In the genomic region with DNA sequence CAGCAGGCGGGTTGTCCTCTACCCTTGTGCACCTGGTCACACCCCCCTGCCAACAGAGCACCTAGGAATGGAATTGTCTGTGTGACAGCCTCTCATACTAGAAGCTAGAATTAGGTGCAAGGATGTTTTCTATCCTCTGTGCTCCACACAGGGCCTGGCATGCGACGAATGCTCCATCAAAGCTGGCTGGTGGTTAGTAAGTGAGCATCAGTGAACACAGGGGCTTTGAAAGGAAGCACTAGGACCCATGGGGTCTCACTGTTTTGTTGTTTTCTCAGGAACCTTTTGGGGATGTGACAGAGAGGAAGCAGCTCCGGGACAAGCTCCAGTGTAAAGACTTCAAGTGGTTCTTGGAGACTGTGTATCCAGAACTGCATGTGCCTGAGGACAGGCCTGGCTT, we compare ENCODE assay signal across 27 cellular contexts.
"Had no signal": no experiment of that assay in that cellular context is flagged by ENCODE, and none has a peak within 500 bp of the region (broad histone marks: within the 10 kb centered on the region; RNA-seq: fewer than 3 reads in every experiment).

No MANE protein-coding gene starts in this region.

- DNase-seq: activated B cell treated with CpG ODN at 0.5 μM for 24 hours; activated CD4-positive, alpha-beta memory T cell treated with anti-CD3 and anti-CD28 coated beads for 36 hours; activated CD4-positive, alpha-beta T cell treated with anti-CD3 and anti-CD28 coated beads for 4 hours; activated CD4-positive, alpha-beta T cell treated with anti-CD3 and anti-CD28 coated beads, Interleukin-2, amount 10 ng/mL, durations not matched to agents 24 days and 14 days; activated CD4-positive, alpha-beta T cell treated with anti-CD3 and anti-CD28 coated beads, Interleukin-2, amount 50 U/mL, for 1 hour; activated CD4-positive, alpha-beta T cell treated with anti-CD3 and anti-CD28 coated beads, Interleukin-2, amount 50 U/mL, for 4 hours; activated CD4-positive, CD25-positive, alpha-beta regulatory T cell treated with anti-CD3 and anti-CD28 coated beads, Interleukin-2, amount 50 U/mL, for 72 hours; activated CD8-positive, alpha-beta memory T cell treated with anti-CD3 and anti-CD28 coated beads, Interleukin-2, amount 50 U/mL, for 4 hours; activated CD8-positive, alpha-beta T cell treated with anti-CD3 and anti-CD28 coated beads for 36 hours; activated gamma-delta T cell; activated naive CD4-positive, alpha-beta T cell treated with anti-CD3 and anti-CD28 coated beads, Interleukin-2, amount 10 ng/mL, durations not matched to agents 7 days and 5 days; activated naive CD4-positive, alpha-beta T cell treated with Interleukin-2 at 50 U/mL for 16 hours; activated naive CD8-positive, alpha-beta T cell treated with anti-CD3 and anti-CD28 coated beads, Interleukin-2, amount 10 ng/mL, durations not matched to agents 7 days and 5 days; activated naive CD8-positive, alpha-beta T cell treated with anti-CD3 and anti-CD28 coated beads, Interleukin-2, amount 50 U/mL, for 24 hours; activated T-cell treated with anti-CD3 and anti-CD28 coated beads for 4 hours; activated T-cell treated with anti-CD3 and anti-CD28 coated beads, Interleukin-2, amount 50 U/mL, for 1 hour; activated T-cell treated with anti-CD3 and anti-CD28 coated beads, Interleukin-2, amount 50 U/mL, for 4 hours; activated T-cell treated with anti-CD3 and anti-CD28 coated beads, Interleukin-2, amount 50 U/mL, for 72 hours; amygdala; anterior cingulate cortex; cerebellar nuclear complex; T-helper 1 cell; T-helper 2 cell; T-helper 9 cell had no signal

- H3K27me3 ChIP-seq: ascending aorta, cardiac muscle cell had no signal

- H3K27ac ChIP-seq: ascending aorta, cardiac muscle cell, VCaP had no signal

- H3K36me3 ChIP-seq: ascending aorta, cardiac muscle cell had no signal

- H3K4me3 ChIP-seq: ascending aorta, cardiac muscle cell had no signal

- H3K4me1 ChIP-seq: ascending aorta had no signal

- H3K9me3 ChIP-seq: ascending aorta had no signal
